In genomic region chr16:88497561-88498420, GRCh38 we compare ENCODE assay signal across 23 cellular contexts. TPM values are rescaled to one million over a fixed set of nuclear protein-coding genes. Genes with fewer than 3 reads are reported as not detected.
A peak's percentile ranks its signal among the peaks of the same experiment; 100 is the strongest.
DNase-seq lines count a peak whose midpoint lies in the region; ATAC-seq and TF ChIP-seq lines count a peak whose summit lies in the region.
"Had no signal": no experiment of that assay in that cellular context is flagged by ENCODE, and none has a peak within 500 bp of the region (broad histone marks: within the 10 kb centered on the region; RNA-seq: fewer than 3 reads in every experiment).

No MANE protein-coding gene starts in this region.

- no peak overlapping the region for H2AFZ ChIP-seq in IMR-90 (replicated peaks; ENCODE audit: low read length, poor library complexity)
- H2AFZ ChIP-seq: parathyroid adenoma had no signal

- H3K27ac ChIP-seq in IMR-90 (ENCODE audit: insufficient read depth, low read length) (no peak overlapping the region), tibial nerve (no peak overlapping the region)
- H3K27ac ChIP-seq: parathyroid adenoma, SJCRH30, suprapubic skin had no signal

- H3K4me3 ChIP-seq in IMR-90 (ENCODE audit: insufficient read depth, low read depth, low read length) (no peak overlapping the region), fibroblast of villous mesenchyme (ENCODE audit: low read depth, low read length) (no peak overlapping the region), tibial nerve (no peak overlapping the region)
- H3K4me3 ChIP-seq: SJCRH30, spleen, suprapubic skin had no signal

- H3K18ac ChIP-seq in IMR-90 (ENCODE audit: low read depth, low read length): no peak overlapping the region

- no peak overlapping the region for H3K23ac ChIP-seq in IMR-90 (ENCODE audit: low read depth, low read length)

- no peak overlapping the region for H3K9ac ChIP-seq in IMR-90 (ENCODE audit: low read depth, low read length)
- H3K9ac ChIP-seq: parathyroid adenoma had no signal

- no peaks in the 10 kb centered on the region for H3K36me3 Mint-ChIP-seq in WTC11

- no peaks in the 10 kb centered on the region for H3K9me3 Mint-ChIP-seq in WTC11
- H3K9me3 Mint-ChIP-seq: central memory CD8-positive, alpha-beta T cell; HFFc6; T-helper 2 cell treated with Interferon-gamma antibody and Interleukin-4, amounts not matched to agents 5 μg/mL and 100 μg/mL, for 36 hours had no signal

- H2AK9ac ChIP-seq in IMR-90 (replicated peaks; ENCODE audit: low read depth, low read length, poor library complexity): no peak overlapping the region

- H4K20me1 ChIP-seq in IMR-90 (ENCODE audit: insufficient read depth, low read length): no peaks in the 10 kb centered on the region; the same call in 1 of the 2 replicates

- H4K5ac ChIP-seq in IMR-90 (ENCODE audit: low read depth, low read length): no peak overlapping the region

- no peak for TF ChIP-seq RAD21 in IMR-90 (IDR thresholded peaks at IDR 0.05; ENCODE audit: low read length)

- ATAC-seq in IMR-90 (ENCODE audit: low read depth) (no peak), WTC11 (no peak), omental fat pad (ENCODE audit: low FRiP score) (peak; percentile 60), HG03045 (IDR thresholded peaks at IDR 0.05; ENCODE audit: unreplicated experiment) (no peak)

- TF ChIP-seq EP300 in tibial nerve (IDR thresholded peaks at IDR 0.05): no peak

- no peaks in the 10 kb centered on the region for H3K9me3 ChIP-seq in IMR-90 (ENCODE audit: control insufficient read depth, insufficient read depth, low read length)
- H3K9me3 ChIP-seq in tibial nerve: peaks cover 0 to 7% (median 0%) of the 10 kb centered on the region in 4 donors
- H3K9me3 ChIP-seq: SJCRH30, spleen, suprapubic skin had no signal

- no peaks in the 10 kb centered on the region for H3K79me1 ChIP-seq in IMR-90 (ENCODE audit: low read depth in 1 of 2, low read length in 2 of 2)

- H3K27ac Mint-ChIP-seq in WTC11: 0 out of 2 replicates have a peak overlapping the region, but pooled peaks have one; percentile 41
- H3K27ac Mint-ChIP-seq: HFFc6; T-helper 2 cell treated with Interferon-gamma antibody and Interleukin-4, amounts not matched to agents 5 μg/mL and 100 μg/mL, for 36 hours had no signal

- H3K4me1 ChIP-seq in IMR-90 (ENCODE audit: control insufficient read depth, insufficient read depth, low read length): no peaks in the 10 kb centered on the region
- peaks cover 0 to 12% (median 0%) of the 10 kb centered on the region in 4 donors for H3K4me1 ChIP-seq in tibial nerve
- H3K4me1 ChIP-seq: parathyroid adenoma, SJCRH30, suprapubic skin had no signal

- no peak overlapping the region for H2AK5ac ChIP-seq in IMR-90 (ENCODE audit: low read depth, low read length)

- DNase-seq in IMR-90 (peak; percentile 21), WTC11 (ENCODE audit: low spot score) (no peak), fibroblast of villous mesenchyme (ENCODE audit: low read depth) (peak; percentile 70), omental fat pad (ENCODE audit: low spot score) (no peak), tibial nerve (ENCODE audit: low spot score in 2 of 2) (no peak), DMS114 treated with DMSO at 0.1 percent for 48 hours (lab: John Stamatoyannopoulos, UW; ENCODE audit: unreplicated experiment) (no peak)
- DNase-seq: activated CD4-positive, alpha-beta T cell treated with anti-CD3 and anti-CD28 coated beads for 1 hour; AML-193; DMS 273 treated with DMSO at 0.1 percent for 48 hours; effector CD8-positive, alpha-beta T cell; GF-D8; HFFc6; Kasumi-1; NCI-H1105 treated with DMSO at 0.1 percent for 48 hours; NCI-H69; SJCRH30; spleen; stimulated activated CD8-positive, alpha-beta memory T cell treated with anti-CD3 and anti-CD28 coated beads, Interleukin-4, amount 100 ng/mL, for 48 hours had no signal

- H3K4me3 Mint-ChIP-seq in WTC11: no peak overlapping the region
- H3K4me3 Mint-ChIP-seq: central memory CD8-positive, alpha-beta T cell; HFFc6; T-helper 2 cell treated with Interferon-gamma antibody and Interleukin-4, amounts not matched to agents 5 μg/mL and 100 μg/mL, for 36 hours had no signal

- TF ChIP-seq POLR2A in IMR-90 (IDR thresholded peaks at IDR 0.05; ENCODE audit: low read depth, low read length) (no peak), tibial nerve (IDR thresholded peaks at IDR 0.05) (no peak)

- H3K4ac ChIP-seq in IMR-90 (ENCODE audit: low read depth, low read length): no peak overlapping the region

- H3K4me2 ChIP-seq in IMR-90 (ENCODE audit: low read depth, low read length): no peak overlapping the region

- no peaks in the 10 kb centered on the region for H3K4me1 Mint-ChIP-seq in WTC11

- H3K14ac ChIP-seq in IMR-90 (replicated peaks; ENCODE audit: low read depth, low read length): no peak overlapping the region

- TF ChIP-seq CTCF in IMR-90 (conservative IDR thresholded peaks at IDR 0.05; ENCODE audit: low read depth, low read length) (no peak), WTC11 (IDR thresholded peaks at IDR 0.05) (no peak), fibroblast of villous mesenchyme (IDR thresholded peaks at IDR 0.05; ENCODE audit: insufficient read depth, low read depth, low read length) (no peak), omental fat pad (IDR thresholded peaks at IDR 0.05) (no peak), tibial nerve (IDR thresholded peaks at IDR 0.05) (no peak)

- H2BK20ac ChIP-seq in IMR-90 (ENCODE audit: low read depth, low read length): no peak overlapping the region

- H3K27me3 ChIP-seq in IMR-90 (ENCODE audit: control insufficient read depth, insufficient read depth, low read length) (no peaks in the 10 kb centered on the region), tibial nerve (peaks cover 0 to 8% of the 10 kb centered on the region in 2 donors)
- H3K27me3 ChIP-seq: SJCRH30, suprapubic skin had no signal

- WGBS in IMR-90 (ENCODE audit: extremely low coverage in 2 of 2, insufficient read length in 1 of 2), 2 experiments: 66% methylated on average over 20 of the region's 45 CpGs; no CpG with 5 or more reads in 1 of the 2 experiments
- 45 to 58% methylated on average over 34 to 38 of the region's 45 CpGs for WGBS in tibial nerve, 2 donors

- H3K56ac ChIP-seq in IMR-90 (ENCODE audit: extremely low read depth, insufficient read depth, low read length): no peak overlapping the region

- H3K27me3 Mint-ChIP-seq in WTC11 (ENCODE audit: low read depth): no peaks in the 10 kb centered on the region
- H3K27me3 Mint-ChIP-seq: central memory CD8-positive, alpha-beta T cell had no signal

- H2BK15ac ChIP-seq in IMR-90 (ENCODE audit: low read depth, low read length): no peak overlapping the region

- no peak overlapping the region for H4K8ac ChIP-seq in IMR-90 (ENCODE audit: low read depth in 2 of 2, low read length in 2 of 2)

- intact Hi-C loops in IMR-90 (cut with micrococcal nuclease): no loop called here

- dilution Hi-C loops in IMR-90 (cut with HindIII; ENCODE audit: low sequenced_read_pairs, unreplicated experiment): no loop called here

- H2BK5ac ChIP-seq in IMR-90 (ENCODE audit: low read depth, low read length, poor library complexity, severe bottlenecking): no peak overlapping the region

- H4K91ac ChIP-seq in IMR-90 (ENCODE audit: insufficient read depth, low read depth, low read length): no peak overlapping the region

- in situ Hi-C loops in IMR-90 (cut with MboI; ENCODE audit: low sequenced_read_pairs): no loop called here

- CTCF ChIA-PET in IMR-90 (lab: Yijun Ruan, JAX): no interaction called here
- CTCF ChIA-PET in WTC11 (lab: Charles Lee): interaction anchor here (0.7 to 1.2 kb wide), 4 partner anchors 10 to 131 kb away, joined by 3 to 6 read pairs (median 3); no protein-coding TSS in a partner anchor

- H3K36me3 ChIP-seq in IMR-90 (ENCODE audit: control insufficient read depth, insufficient read depth, low read length) (peaks cover 3% of the 10 kb centered on the region; the same call in 1 of the 2 replicates), tibial nerve (no peaks in the 10 kb centered on the region)
- H3K36me3 ChIP-seq: SJCRH30, suprapubic skin had no signal

- no peak overlapping the region for H2BK120ac ChIP-seq in IMR-90 (ENCODE audit: low read depth, low read length)

- no TSS peak for BruUV-seq in IMR-90 (replicated peaks; lab: Mats Ljungman, UMichigan)

- no peaks in the 10 kb centered on the region for H3K9me1 ChIP-seq in IMR-90 (ENCODE audit: insufficient read depth, low read length)

- POLR2A ChIA-PET in IMR-90 (lab: Charles Lee; ENCODE audit: unreplicated experiment): no interaction called here
- POLR2A ChIA-PET in WTC11 (lab: Charles Lee): no interaction called here

TF ChIP-seq in IMR-90, 13 proteins besides CTCF, POLR2A, EP300 and RAD21 (continues in another document):
- TF ChIP-seq USF2 (IDR thresholded peaks at IDR 0.05; ENCODE audit: low read depth, low read length): no peak
- no peak for TF ChIP-seq MXI1 (IDR thresholded peaks at IDR 0.05; ENCODE audit: borderline replicate concordance, low read depth, low read length)
- no peak for TF ChIP-seq NFE2L2 (IDR thresholded peaks at IDR 0.05; ENCODE audit: low read depth, low read length)
- TF ChIP-seq BHLHE40 (IDR thresholded peaks at IDR 0.05; ENCODE audit: low read depth, low read length): no peak

TF ChIP-seq in WTC11, 78 proteins besides CTCF, POLR2A, EP300 and RAD21 (continues in another document):
- TF ChIP-seq SOX15 (CRISPR knock-in tag; IDR thresholded peaks at IDR 0.05) (no peak), ZNF219 (CRISPR knock-in tag; IDR thresholded peaks at IDR 0.05; ENCODE audit: borderline replicate concordance) (no peak)
- TF ChIP-seq, protein P1, sequence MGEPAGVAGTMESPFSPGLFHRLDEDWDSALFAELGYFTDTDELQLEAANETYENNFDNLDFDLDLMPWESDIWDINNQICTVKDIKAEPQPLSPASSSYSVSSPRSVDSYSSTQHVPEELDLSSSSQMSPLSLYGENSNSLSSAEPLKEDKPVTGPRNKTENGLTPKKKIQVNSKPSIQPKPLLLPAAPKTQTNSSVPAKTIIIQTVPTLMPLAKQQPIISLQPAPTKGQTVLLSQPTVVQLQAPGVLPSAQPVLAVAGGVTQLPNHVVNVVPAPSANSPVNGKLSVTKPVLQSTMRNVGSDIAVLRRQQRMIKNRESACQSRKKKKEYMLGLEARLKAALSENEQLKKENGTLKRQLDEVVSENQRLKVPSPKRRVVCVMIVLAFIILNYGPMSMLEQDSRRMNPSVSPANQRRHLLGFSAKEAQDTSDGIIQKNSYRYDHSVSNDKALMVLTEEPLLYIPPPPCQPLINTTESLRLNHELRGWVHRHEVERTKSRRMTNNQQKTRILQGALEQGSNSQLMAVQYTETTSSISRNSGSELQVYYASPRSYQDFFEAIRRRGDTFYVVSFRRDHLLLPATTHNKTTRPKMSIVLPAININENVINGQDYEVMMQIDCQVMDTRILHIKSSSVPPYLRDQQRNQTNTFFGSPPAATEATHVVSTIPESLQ (CRISPR knock-in tag; IDR thresholded peaks at IDR 0.05): no peak

RNA-seq across cellular contexts. Expression of gene ZFPM1, which starts 44.7 kb away (rescaled TPM):
- 0.28 and 0.36 TPM in 2 replicates for total RNA-seq in IMR-90 (2012; rRNA removed)
- polyA plus RNA-seq in IMR-90 (2012; rRNA removed): 1.1 and 1.8 TPM in 2 replicates
- polyA plus RNA-seq in IMR-90 (2012; cell fraction: cytosol; rRNA removed): 1.2 and 2.4 TPM in 2 replicates
- polyA plus RNA-seq in IMR-90 (2012; cell fraction: nucleus; rRNA removed; ENCODE audit: low replicate concordance): 4.0 and 9.2 TPM in 2 replicates
- total RNA-seq in WTC11 (2021): 8.1 to 9.3 TPM (median 8.5 TPM) in 3 replicates
- 2.6 TPM in 2 replicates for total RNA-seq in fibroblast of villous mesenchyme
- total RNA-seq in omental fat pad: 1 to 10 TPM in 2 of 4 donors, under 1 TPM in 2; 0.50 to 4.0 (median 1.3) TPM
- 1 to 10 TPM in 1 of 4 donors, under 1 TPM in 3; 0.44 to 1.2 (median 0.71) TPM for total RNA-seq in tibial nerve

Comparison
In these comparisons a context has a peak if more than half of its experiments do, and no peak if none do; other contexts are left out.
1. DNase-seq: peak in IMR-90 (single experiment) and fibroblast of villous mesenchyme (single experiment); none in WTC11 (single experiment), omental fat pad (single experiment), tibial nerve (0 of 2) and DMS114 treated with DMSO at 0.1 percent for 48 hours (single experiment).